ENCODE assay signal across 8 cellular contexts in genomic region chr12:108690191-108690518, GRCh38. TPM values are rescaled to one million over a fixed set of nuclear protein-coding genes. Genes with fewer than 3 reads are reported as not detected.
DNase-seq lines count a peak whose midpoint lies in the region; ATAC-seq, FAIRE-seq and TF ChIP-seq lines count a peak whose summit lies in the region.

No MANE protein-coding gene starts in this region.

- peak overlapping the region; percentile 85 for H3K4me3 Mint-ChIP-seq in activated T-helper 17 cell treated with anti-CD3 and anti-CD28 coated beads, Interleukin-2, amount 50 U/mL, for 72 hours

- FAIRE-seq in HepG2 (lab: Jason Lieb, UNC): no peak

- TF ChIP-seq EP300 in SK-N-SH (IDR thresholded peaks at IDR 0.05; ENCODE audit: borderline replicate concordance in 1 of 2, low read depth in 1 of 2, low read length in 1 of 2): no peak
- TF ChIP-seq EP300 in HepG2 (IDR thresholded peaks at IDR 0.05; ENCODE audit: low read depth in 2 of 2, low read length in 2 of 2): no peak
- TF ChIP-seq EP300 in HepG2 (CRISPR knock-in tag; IDR thresholded peaks at IDR 0.05; ENCODE audit: borderline replicate concordance): no peak

- H3K79me2 ChIP-seq in SK-N-SH (ENCODE audit: insufficient read depth) (peaks cover 93% of the 10 kb centered on the region), HepG2 (ENCODE audit: insufficient read depth, low read length) (peaks cover 84% of the 10 kb centered on the region)

- H3K27me3 Mint-ChIP-seq in activated T-helper 17 cell treated with anti-CD3 and anti-CD28 coated beads, Interleukin-2, amount 50 U/mL, for 72 hours: no peaks in the 10 kb centered on the region

- H3K27ac Mint-ChIP-seq in activated T-helper 17 cell treated with anti-CD3 and anti-CD28 coated beads, Interleukin-2, amount 50 U/mL, for 72 hours: peak overlapping the region; percentile 93

- POLR2A ChIA-PET in SK-N-SH (lab: Yijun Ruan, JAX): no interaction called here
- POLR2A ChIA-PET in HepG2 (lab: Yijun Ruan, JAX): interaction anchor here (0.6 to 2.5 kb wide), 8 partner anchors 9 to 43 kb away, joined by 3 to 12 read pairs (median 4); no protein-coding TSS in a partner anchor
- POLR2A ChIA-PET in GM10248 (lab: Yijun Ruan, JAX): no interaction called here

- H3K27me3 ChIP-seq in SK-N-SH (ENCODE audit: insufficient read depth) (no peaks in the 10 kb centered on the region), HepG2 (ENCODE audit: control insufficient read depth in 1 of 2, insufficient read depth in 2 of 2, low read length in 2 of 2) (no peaks in the 10 kb centered on the region)

- H3K9ac ChIP-seq in SK-N-SH (peak overlapping the region; percentile 64; the same call in 1 of the 2 replicates), HepG2 (ENCODE audit: insufficient read depth, low read depth, low read length) (peak overlapping the region; percentile 78)

- H3K4me2 ChIP-seq in SK-N-SH: peak overlapping the region; percentile 71
- peak overlapping the region; percentile 83 for H3K4me2 ChIP-seq in HepG2 (ENCODE audit: low read depth, low read length)

- no peaks in the 10 kb centered on the region for H3K9me2 ChIP-seq in SK-N-SH

- peaks cover 3% of the 10 kb centered on the region for H3K36me3 Mint-ChIP-seq in activated T-helper 17 cell treated with anti-CD3 and anti-CD28 coated beads, Interleukin-2, amount 50 U/mL, for 72 hours (ENCODE audit: low read depth)

- H3K36me3 ChIP-seq in SK-N-SH (replicated peaks in 1 of 2; ENCODE audit: control insufficient read depth in 1 of 2, insufficient read depth in 2 of 2, low read length in 1 of 2): peaks cover 14 to 19% of the 10 kb centered on the region in 2 experiments
- peaks cover 3 to 16% of the 10 kb centered on the region in 2 experiments for H3K36me3 ChIP-seq in HepG2 (replicated peaks in 1 of 2; ENCODE audit: control insufficient read depth in 1 of 2, insufficient read depth in 2 of 2, low read length in 2 of 2)

- H3K27ac ChIP-seq in SK-N-SH (ENCODE audit: low read depth in 2 of 2, low read length in 1 of 2) (peak overlapping the region; percentile 97 to 99), HepG2 (ENCODE audit: extremely low read length, insufficient read depth, low read length) (peak overlapping the region; percentile 86), temporal lobe (ENCODE audit: low read depth, low read length) (peak overlapping the region; percentile 94)

- peaks cover 20% of the 10 kb centered on the region for H4K20me1 ChIP-seq in SK-N-SH (ENCODE audit: insufficient read depth)
- no peaks in the 10 kb centered on the region; the same call in 1 of the 2 replicates for H4K20me1 ChIP-seq in HepG2 (ENCODE audit: insufficient read depth, low read length)

- TF ChIP-seq RAD21 in SK-N-SH (IDR thresholded peaks at IDR 0.05; ENCODE audit: low read length) (no peak), HepG2 (CRISPR knock-in tag; IDR thresholded peaks at IDR 0.05) (no peak)

- H3K4me1 ChIP-seq in SK-N-SH (ENCODE audit: control insufficient read depth in 1 of 2, insufficient read depth in 2 of 2, low read depth in 1 of 2, low read length in 1 of 2) (peaks cover 50 to 69% of the 10 kb centered on the region in 2 experiments), HepG2 (ENCODE audit: insufficient read depth, low read length) (peaks cover 65% of the 10 kb centered on the region)

- H3K4me1 Mint-ChIP-seq in activated T-helper 17 cell treated with anti-CD3 and anti-CD28 coated beads, Interleukin-2, amount 50 U/mL, for 72 hours: peaks cover 46% of the 10 kb centered on the region

- peaks cover 2% of the 10 kb centered on the region for H3K9me3 Mint-ChIP-seq in activated T-helper 17 cell treated with anti-CD3 and anti-CD28 coated beads, Interleukin-2, amount 50 U/mL, for 72 hours

- H2AFZ ChIP-seq in SK-N-SH (ENCODE audit: low read depth): no peak overlapping the region
- no peak overlapping the region for H2AFZ ChIP-seq in HepG2 (ENCODE audit: low read length)

- CTCF ChIA-PET in SK-N-SH (lab: Yijun Ruan, JAX): interaction anchor here (1.1 to 7.9 kb wide), 7 partner anchors 9 to 114 kb away, joined by 3 to 52 read pairs (median 12); no protein-coding TSS in a partner anchor
- CTCF ChIA-PET in HepG2 (lab: Yijun Ruan, JAX; ENCODE audit: low intra/inter-chr PET ratio, low total read pairs): interaction anchor here (1.5 kb wide), 1 partner anchor 113 kb away, joined by 4 read pairs; no protein-coding TSS in a partner anchor
- CTCF ChIA-PET in GM10248 (lab: Yijun Ruan, JAX): interaction anchor here (0.9 to 13.6 kb wide), 10 partner anchors 11 to 113 kb away, joined by 3 to 145 read pairs (median 4); partner anchors contain the start of gene CORO1C

- no peaks in the 10 kb centered on the region for H3K9me3 ChIP-seq in SK-N-SH
- H3K9me3 ChIP-seq in HepG2 (ENCODE audit: low read length): no peaks in the 10 kb centered on the region

- DNase-seq in SK-N-SH (no peak), HepG2 (ENCODE audit: low spot score) (no peak), HuH-7 (ENCODE audit: low spot score) (no peak), GM10248 (ENCODE audit: extremely low spot score) (no peak), sciatic nerve (ENCODE audit: low spot score) (no peak)

- in situ Hi-C loops in HepG2 (cut with HindIII; ENCODE audit: extremely low pct_ligation_motif_present, low pct_unique_long_range_greater_than_20kb): no loop called here

- intact Hi-C loops in HepG2 (cut with micrococcal nuclease; ENCODE audit: unreplicated experiment): loop anchor here (2.0 to 5.0 kb wide), 3 partner anchors 25 to 82 kb away; no protein-coding TSS in a partner anchor
- intact Hi-C loops in sciatic nerve (cut with DNase I): no loop called here

- no peak for TF ChIP-seq POLR2A in HepG2 (IDR thresholded peaks at IDR 0.05; ENCODE audit: insufficient read depth in 1 of 2, low read depth in 2 of 2, low read length in 2 of 2)

- TF ChIP-seq CTCF in SK-N-SH (IDR thresholded peaks at IDR 0.05) (no peak), HepG2 (CRISPR knock-in tag; IDR thresholded peaks at IDR 0.05) (no peak), GM10248 (IDR thresholded peaks at IDR 0.05; ENCODE audit: control extremely low read depth, extremely low read depth, low read depth, missing control alignments) (no peak)

- H3K4me3 ChIP-seq in SK-N-SH (ENCODE audit: low read depth in 2 of 2, low read length in 1 of 2) (peak overlapping the region in 1 of 2 experiments; percentile 53; a peak in 2 of 4 replicates), HepG2 (replicated peaks in 1 of 3; ENCODE audit: insufficient read depth in 1 of 3, low read depth in 2 of 3, low read length in 3 of 3) (peak overlapping the region; percentile 3 to 45 (median 43); a peak in 5 of 6 replicates)

- ATAC-seq in SK-N-SH treated with all-trans-retinoic acid at 6 μM for 48 hours (no peak), HepG2 (no peak; the same call in 2 of the 3 replicates), sciatic nerve (no peak)
- no peak for ATAC-seq in activated T-helper 17 cell treated with anti-CD3 and anti-CD28 coated beads, Interleukin-2, amount 50 U/mL, for 72 hours (replicated peaks)

- BruUV-seq in HepG2 (replicated peaks; lab: Mats Ljungman, UMichigan): no TSS peak

- peaks cover 62% of the 10 kb centered on the region for H3F3A ChIP-seq in SK-N-SH (replicated peaks; ENCODE audit: insufficient read depth)

RNA-seq across cellular contexts. Expression of gene CORO1C, which starts 41.2 kb away (rescaled TPM):
- polyA plus RNA-seq in SK-N-SH (2012; rRNA removed) (150 and 214 TPM in 2 replicates), HepG2 (2011; rRNA removed) (116 and 131 TPM in 2 replicates)
- polyA plus RNA-seq in SK-N-SH (2012; cell fraction: cytosol; rRNA removed): 187 and 195 TPM in 2 replicates
- polyA plus RNA-seq in SK-N-SH (2012; cell fraction: nucleus; rRNA removed): 155 and 182 TPM in 2 replicates
- 100 to 1,000 TPM in 1 of 2 donors, 10 to 100 TPM in 1; 81.9 to 101 TPM for total RNA-seq in activated T-helper 17 cell treated with anti-CD3 and anti-CD28 coated beads, Interleukin-2, amount 50 U/mL, for 72 hours
- total RNA-seq in HepG2 (2016; rRNA removed; fragmentation: Illumina TruSeq; extraction: Trizol) (73.7 and 128 TPM in 2 replicates), temporal lobe (139 TPM), sciatic nerve (194 TPM)
- 21.0 and 28.0 TPM in 2 replicates for total RNA-seq in HepG2 (2016; cell fraction: cytosol; rRNA removed; fragmentation: Illumina TruSeq; extraction: Trizol; ENCODE audit: low read depth)
- total RNA-seq in HepG2 (2016; cell fraction: insoluble cytoplasmic fraction; rRNA removed; fragmentation: Illumina TruSeq; extraction: Trizol): 70.7 and 135 TPM in 2 replicates
- total RNA-seq in HepG2 (2016; cell fraction: membrane; rRNA removed; fragmentation: Illumina TruSeq; extraction: Trizol): 29.9 and 30.4 TPM in 2 replicates
- 66.4 and 67.4 TPM in 2 replicates for total RNA-seq in HepG2 (2016; cell fraction: nucleus; rRNA removed; fragmentation: Illumina TruSeq; extraction: Trizol)
- 95.2 and 104 TPM in 2 replicates for polyA plus RNA-seq in HepG2 (2011; cell fraction: cytosol; rRNA removed)
- 66.8 and 86.4 TPM in 2 replicates for polyA plus RNA-seq in HepG2 (2011; cell fraction: nucleus; rRNA removed)
- polyA plus RNA-seq in HepG2 (2012): 68.8 and 74.2 TPM in 2 replicates
- 5.3 and 6.6 TPM in 2 replicates for polyA plus RNA-seq in HepG2 (2016; cell fraction: cytosol; fragmentation: Illumina TruSeq; extraction: Trizol; ENCODE audit: low read depth)
- 202 and 219 TPM in 2 replicates for polyA plus RNA-seq in HepG2 (2016; cell fraction: insoluble cytoplasmic fraction; fragmentation: Illumina TruSeq; extraction: Trizol; ENCODE audit: low read depth)
- 17.3 and 18.7 TPM in 2 replicates for polyA plus RNA-seq in HepG2 (2016; cell fraction: membrane; fragmentation: Illumina TruSeq; extraction: Trizol; ENCODE audit: low read depth)
- 93.1 and 94.0 TPM in 2 replicates for polyA plus RNA-seq in HepG2 (2016; cell fraction: nucleus; fragmentation: Illumina TruSeq; extraction: Trizol; ENCODE audit: insufficient read depth, low read depth)
- polyA minus RNA-seq in HepG2 (2011; rRNA and poly(A)+ RNA removed; ENCODE audit: low replicate concordance): 321 and 493 TPM in 2 replicates
- 108 and 148 TPM in 2 replicates for polyA minus RNA-seq in HepG2 (2011; cell fraction: cytosol; rRNA and poly(A)+ RNA removed)
- 132 and 144 TPM in 2 replicates for polyA minus RNA-seq in HepG2 (2011; cell fraction: nucleus; rRNA and poly(A)+ RNA removed)

RNA-seq across cellular contexts. Expression of gene SELPLG, which starts 56.5 kb away (rescaled TPM):
- polyA plus RNA-seq in SK-N-SH (2012; rRNA removed): 2.8 and 3.2 TPM in 2 replicates
- polyA plus RNA-seq in SK-N-SH (2012; cell fraction: cytosol; rRNA removed): 1.3 and 2.1 TPM in 2 replicates
- polyA plus RNA-seq in SK-N-SH (2012; cell fraction: nucleus; rRNA removed): 5.8 and 6.0 TPM in 2 replicates
- 10 to 100 TPM; 79.7 to 89.1 TPM for total RNA-seq in activated T-helper 17 cell treated with anti-CD3 and anti-CD28 coated beads, Interleukin-2, amount 50 U/mL, for 72 hours
- not detected in 2 replicates for total RNA-seq in HepG2 (2016; rRNA removed; fragmentation: Illumina TruSeq; extraction: Trizol)
- total RNA-seq in HepG2 (2016; cell fraction: cytosol; rRNA removed; fragmentation: Illumina TruSeq; extraction: Trizol; ENCODE audit: low read depth): not detected in 2 replicates
- not detected in 2 replicates for total RNA-seq in HepG2 (2016; cell fraction: insoluble cytoplasmic fraction; rRNA removed; fragmentation: Illumina TruSeq; extraction: Trizol)
- not detected in 2 replicates for total RNA-seq in HepG2 (2016; cell fraction: membrane; rRNA removed; fragmentation: Illumina TruSeq; extraction: Trizol)
- not detected in 2 replicates for total RNA-seq in HepG2 (2016; cell fraction: nucleus; rRNA removed; fragmentation: Illumina TruSeq; extraction: Trizol)
- polyA plus RNA-seq in HepG2 (2011; rRNA removed): 0.07 and 0.12 TPM in 2 replicates
- 0.07 and 0.08 TPM in 2 replicates for polyA plus RNA-seq in HepG2 (2011; cell fraction: cytosol; rRNA removed)
- 0.14 and 0.16 TPM in 2 replicates for polyA plus RNA-seq in HepG2 (2011; cell fraction: nucleus; rRNA removed)
- not detected in 2 replicates for polyA plus RNA-seq in HepG2 (2012)
- not detected in 2 replicates for polyA plus RNA-seq in HepG2 (2016; cell fraction: cytosol; fragmentation: Illumina TruSeq; extraction: Trizol; ENCODE audit: low read depth)
- polyA plus RNA-seq in HepG2 (2016; cell fraction: insoluble cytoplasmic fraction; fragmentation: Illumina TruSeq; extraction: Trizol; ENCODE audit: low read depth): 0.10 TPM in 1 of 2 replicates, not detected in the other
- not detected in 2 replicates for polyA plus RNA-seq in HepG2 (2016; cell fraction: membrane; fragmentation: Illumina TruSeq; extraction: Trizol; ENCODE audit: low read depth)
- polyA plus RNA-seq in HepG2 (2016; cell fraction: nucleus; fragmentation: Illumina TruSeq; extraction: Trizol; ENCODE audit: insufficient read depth, low read depth): not detected in 2 replicates
- polyA minus RNA-seq in HepG2 (2011; rRNA and poly(A)+ RNA removed; ENCODE audit: low replicate concordance): 0.26 and 2.7 TPM in 2 replicates
- polyA minus RNA-seq in HepG2 (2011; cell fraction: cytosol; rRNA and poly(A)+ RNA removed): not detected in 2 replicates
- polyA minus RNA-seq in HepG2 (2011; cell fraction: nucleus; rRNA and poly(A)+ RNA removed): not detected in 2 replicates
- 1.2 TPM for total RNA-seq in temporal lobe
- 12.3 TPM for total RNA-seq in sciatic nerve
